In the genomic region with DNA sequence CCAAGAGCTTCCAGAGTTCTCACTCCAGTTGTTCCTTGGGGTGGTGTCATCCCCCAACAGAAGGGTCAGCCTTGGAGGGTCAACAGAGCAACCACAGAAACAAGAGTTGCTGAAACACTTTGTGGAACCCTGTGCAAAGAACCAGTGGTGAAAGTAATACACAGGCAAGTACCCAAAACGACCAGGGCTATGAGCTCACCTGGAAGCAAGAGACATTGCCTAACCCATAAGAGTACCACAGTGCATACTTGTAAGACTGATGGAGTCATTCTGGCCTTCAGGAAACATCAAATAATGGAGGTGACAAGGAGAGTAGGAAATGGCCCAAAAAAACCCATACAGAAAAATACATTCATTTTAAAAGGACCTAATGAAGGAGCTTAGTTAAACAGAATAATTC, we compare ENCODE assay signal across 15 cellular contexts.
A peak's percentile ranks its signal among the peaks of the same experiment; 100 is the strongest.
DNase-seq lines count a peak whose midpoint lies in the region; ATAC-seq and TF ChIP-seq lines count a peak whose summit lies in the region.
"Had no signal": no experiment of that assay in that cellular context is flagged by ENCODE, and none has a peak within 500 bp of the region (broad histone marks: within the 10 kb centered on the region; RNA-seq: fewer than 3 reads in every experiment).

No MANE protein-coding gene starts in this region.

- H3K14ac ChIP-seq in neuronal stem cell (ENCODE audit: low read length): no peak overlapping the region

- H3K79me1 ChIP-seq in neuronal stem cell (ENCODE audit: low read depth, low read length): no peaks in the 10 kb centered on the region

- H3K4me2 ChIP-seq in neuronal stem cell (ENCODE audit: insufficient read depth, low read length, poor library complexity, severe bottlenecking): no peak overlapping the region
- H3K4me2 ChIP-seq: neural progenitor cell had no signal

- H2BK12ac ChIP-seq in neuronal stem cell (ENCODE audit: low read length): no peak overlapping the region

- H3K36me3 ChIP-seq in HEK293 (ENCODE audit: control insufficient read depth in 2 of 2, insufficient read depth in 1 of 2, low read length in 2 of 2): no peaks in the 10 kb centered on the region
- no peaks in the 10 kb centered on the region for H3K36me3 ChIP-seq in RWPE2 (ENCODE audit: low read depth)
- H3K36me3 ChIP-seq in gastroesophageal sphincter: no peaks in the 10 kb centered on the region
- H3K36me3 ChIP-seq in skeletal muscle tissue (ENCODE audit: control insufficient read depth in 3 of 3, insufficient read depth in 3 of 3, low read length in 3 of 3): no peaks in the 10 kb centered on the region
- no peaks in the 10 kb centered on the region for H3K36me3 ChIP-seq in neuronal stem cell (replicated peaks in 1 of 2; ENCODE audit: control insufficient read depth in 2 of 2, insufficient read depth in 2 of 2, low read length in 2 of 2)
- H3K36me3 ChIP-seq: neural progenitor cell had no signal

- H3K4me1 ChIP-seq in HEK293 (ENCODE audit: control insufficient read depth, insufficient read depth, low read length) (peaks cover 28% of the 10 kb centered on the region), RWPE2 (ENCODE audit: insufficient read depth, poor library complexity, severe bottlenecking) (peaks cover 39% of the 10 kb centered on the region), gastroesophageal sphincter (peaks cover 0 to 47% (median 0%) of the 10 kb centered on the region in 3 donors), skeletal muscle tissue (ENCODE audit: control insufficient read depth in 3 of 3, insufficient read depth in 3 of 3, low read length in 3 of 3) (peaks cover 28 to 48% (median 46%) of the 10 kb centered on the region in 3 donors), neuronal stem cell (ENCODE audit: control insufficient read depth in 2 of 2, insufficient read depth in 1 of 2, low read depth in 1 of 2, low read length in 2 of 2) (peaks cover 16 to 18% of the 10 kb centered on the region in 2 donors)

- POLR2A ChIA-PET in HEK293 (lab: Yijun Ruan, JAX): no interaction called here

- no peaks in the 10 kb centered on the region for H3K9me3 ChIP-seq in HEK293 (ENCODE audit: control insufficient read depth, insufficient read depth, low read depth, low read length)
- H3K9me3 ChIP-seq in RWPE2 (ENCODE audit: severe bottlenecking): no peaks in the 10 kb centered on the region
- no peaks in the 10 kb centered on the region for H3K9me3 ChIP-seq in gastroesophageal sphincter
- H3K9me3 ChIP-seq in skeletal muscle tissue (ENCODE audit: control insufficient read depth in 3 of 3, low read length in 3 of 3): no peaks in the 10 kb centered on the region
- H3K9me3 ChIP-seq in neuronal stem cell (replicated peaks in 1 of 2; ENCODE audit: control insufficient read depth in 2 of 2, insufficient read depth in 1 of 2, low read depth in 1 of 2, low read length in 2 of 2): no peaks in the 10 kb centered on the region

- H4K91ac ChIP-seq in neuronal stem cell (ENCODE audit: low read depth, low read length, poor library complexity): no peak overlapping the region

- H3K18ac ChIP-seq in neuronal stem cell (ENCODE audit: low read length): no peak overlapping the region

- H3K9ac ChIP-seq in skeletal muscle tissue (ENCODE audit: low read depth in 1 of 3, low read length in 3 of 3) (peak overlapping the region in 1 of 3 donors; percentile 63), neuronal stem cell (ENCODE audit: low read depth, low read length, poor library complexity) (no peak overlapping the region)
- H3K9ac ChIP-seq: GM23248, neural progenitor cell had no signal

- H3K23ac ChIP-seq in neuronal stem cell (ENCODE audit: low read depth, low read length, poor library complexity): no peak overlapping the region

- ATAC-seq in RWPE2 (ENCODE audit: low read depth) (no peak), gastroesophageal sphincter (no peak), GM21723 (IDR thresholded peaks at IDR 0.05; ENCODE audit: unreplicated experiment) (no peak)
- ATAC-seq: activated naive CD4-positive, alpha-beta T cell treated with anti-CD3 and anti-CD28 coated beads, Interleukin-2, amount 50 U/mL, for 72 hours; Panc1 had no signal

- no peak overlapping the region for H2BK15ac ChIP-seq in neuronal stem cell (ENCODE audit: low read length)

- H2AFZ ChIP-seq in neuronal stem cell (ENCODE audit: low read length): no peak overlapping the region
- H2AFZ ChIP-seq: GM23248, neural progenitor cell had no signal

- WGBS in gastroesophageal sphincter (ENCODE audit: low coverage in 1 of 2), 2 donors: 50% methylated on average over 1 of the region's 1 CpG; no CpG with 5 or more reads in 1 of the 2 donors
- no CpG with 5 or more reads among the region's 1 CpG for WGBS in neuronal stem cell (ENCODE audit: extremely low coverage in 2 of 2, insufficient read length in 2 of 2, insufficient replicate concordance in 1 of 2), 2 donors

- CTCF ChIA-PET in HEK293 (lab: Yijun Ruan, JAX): no interaction called here

- no peak overlapping the region for H4K8ac ChIP-seq in neuronal stem cell (ENCODE audit: low read depth, low read length)

- TF ChIP-seq POLR2A in gastroesophageal sphincter (IDR thresholded peaks at IDR 0.05): no peak

- H2BK5ac ChIP-seq in neuronal stem cell (ENCODE audit: low read length): no peak overlapping the region

- no peak overlapping the region for H3K4me3 ChIP-seq in HEK293 (ENCODE audit: low read depth, low read length)
- H3K4me3 ChIP-seq in RWPE2 (ENCODE audit: severe bottlenecking): no peak overlapping the region
- no peak overlapping the region for H3K4me3 ChIP-seq in gastroesophageal sphincter
- no peak overlapping the region for H3K4me3 ChIP-seq in skeletal muscle tissue (ENCODE audit: low read length in 3 of 3)
- H3K4me3 ChIP-seq in neuronal stem cell (ENCODE audit: low read length in 2 of 2): no peak overlapping the region
- H3K4me3 ChIP-seq: GM23248, neural progenitor cell had no signal

- TF ChIP-seq CTCF in HEK293 (tag by site-specific recombination; IDR thresholded peaks at IDR 0.05) (no peak), RWPE2 (IDR thresholded peaks at IDR 0.05; ENCODE audit: poor library complexity, severe bottlenecking) (no peak), gastroesophageal sphincter (IDR thresholded peaks at IDR 0.05) (no peak)

- TF ChIP-seq EP300 in gastroesophageal sphincter (IDR thresholded peaks at IDR 0.05): no peak

- H3K27me3 ChIP-seq in RWPE2 (ENCODE audit: insufficient read depth, poor library complexity, severe bottlenecking) (no peaks in the 10 kb centered on the region), gastroesophageal sphincter (no peaks in the 10 kb centered on the region), skeletal muscle tissue (ENCODE audit: control insufficient read depth in 3 of 3, insufficient read depth in 3 of 3, low read length in 3 of 3) (no peaks in the 10 kb centered on the region), neuronal stem cell (ENCODE audit: control insufficient read depth in 3 of 3, insufficient read depth in 3 of 3, low read depth in 1 of 3, low read length in 3 of 3) (no peaks in the 10 kb centered on the region)
- H3K27me3 ChIP-seq: neural progenitor cell had no signal

- H3K4ac ChIP-seq in neuronal stem cell (ENCODE audit: low read length): no peak overlapping the region

- H2BK120ac ChIP-seq in neuronal stem cell (ENCODE audit: low read depth, low read length): no peak overlapping the region

- H2AK5ac ChIP-seq in neuronal stem cell (ENCODE audit: low read depth, low read length): no peak overlapping the region

- peak overlapping the region; percentile 65 for H3K27ac ChIP-seq in HEK293 (ENCODE audit: extremely low read depth, low read depth, low read length)
- peak overlapping the region; percentile 93 for H3K27ac ChIP-seq in RWPE2 (ENCODE audit: poor library complexity, severe bottlenecking)
- peak overlapping the region; percentile 38 to 81 (median 52) for H3K27ac ChIP-seq in gastroesophageal sphincter
- peak overlapping the region; percentile 94 for H3K27ac ChIP-seq in skeletal muscle tissue (ENCODE audit: low read depth, low read length)
- H3K27ac ChIP-seq in neuronal stem cell (replicated peaks; ENCODE audit: low read length): no peak overlapping the region
- H3K27ac ChIP-seq: neural progenitor cell had no signal

- DNase-seq in RWPE2 (ENCODE audit: low spot score) (no peak), COR-L47 (lab: John Stamatoyannopoulos, UW) (no peak), neuronal stem cell (ENCODE audit: low spot score) (no peak), NCI-H1694 (lab: John Stamatoyannopoulos, UW) (no peak)
- DNase-seq: activated CD4-positive, alpha-beta T cell treated with anti-CD3 and anti-CD28 coated beads, Interleukin-2, amount 10 ng/mL, durations not matched to agents 7 days and 5 days; activated T-cell treated with anti-CD3 and anti-CD28 coated beads, Interleukin-2, amount 50 U/mL, for 1 hour; GM23248; islet precursor cell had no signal

TF ChIP-seq in HEK293, 187 proteins besides CTCF, POLR2A, EP300 and RAD21:
- TF ChIP-seq ZNF169 (tag by site-specific recombination; IDR thresholded peaks at IDR 0.05): no peak
- TF ChIP-seq PRDM1 (tag by site-specific recombination; IDR thresholded peaks at IDR 0.05): no peak
- TF ChIP-seq, protein P1, sequence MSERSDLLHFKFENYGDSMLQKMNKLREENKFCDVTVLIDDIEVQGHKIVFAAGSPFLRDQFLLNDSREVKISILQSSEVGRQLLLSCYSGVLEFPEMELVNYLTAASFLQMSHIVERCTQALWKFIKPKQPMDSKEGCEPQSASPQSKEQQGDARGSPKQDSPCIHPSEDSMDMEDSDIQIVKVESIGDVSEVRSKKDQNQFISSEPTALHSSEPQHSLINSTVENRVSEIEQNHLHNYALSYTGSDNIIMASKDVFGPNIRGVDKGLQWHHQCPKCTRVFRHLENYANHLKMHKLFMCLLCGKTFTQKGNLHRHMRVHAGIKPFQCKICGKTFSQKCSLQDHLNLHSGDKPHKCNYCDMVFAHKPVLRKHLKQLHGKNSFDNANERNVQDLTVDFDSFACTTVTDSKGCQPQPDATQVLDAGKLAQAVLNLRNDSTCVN (tag by site-specific recombination; optimal IDR thresholded peaks at IDR 0.05): no peak
- TF ChIP-seq SCRT1 (tag by site-specific recombination; IDR thresholded peaks at IDR 0.05; ENCODE audit: borderline replicate concordance): no peak
